In genomic region chr5:172758077-172758835, GRCh38 we compare ENCODE assay signal across 10 cellular contexts. TPM values are rescaled to one million over a fixed set of nuclear protein-coding genes. Genes with fewer than 3 reads are reported as not detected.
DNase-seq lines count a peak whose midpoint lies in the region; ATAC-seq and TF ChIP-seq lines count a peak whose summit lies in the region.
"Had no signal": no experiment of that assay in that cellular context is flagged by ENCODE, and none has a peak within 500 bp of the region (broad histone marks: within the 10 kb centered on the region; RNA-seq: fewer than 3 reads in every experiment).

No MANE protein-coding gene starts in this region.

- POLR2A ChIA-PET in MCF 10A (lab: Yijun Ruan, JAX): interaction anchor here (0.6 to 5.3 kb wide), 15 partner anchors 8 to 1131 kb away, joined by 3 to 44 read pairs (median 4); partner anchors contain the start of gene DUSP1

- no peaks in the 10 kb centered on the region for H3K27me3 ChIP-seq in breast epithelium
- H3K27me3 ChIP-seq in lung (ENCODE audit: control insufficient read depth, insufficient read depth): no peaks in the 10 kb centered on the region
- H3K27me3 ChIP-seq in vagina: no peaks in the 10 kb centered on the region

- peak overlapping the region; percentile 76 for H3K27ac Mint-ChIP-seq in MCF 10A (ENCODE audit: low read depth, unreplicated experiment)
- H3K27ac Mint-ChIP-seq in central memory CD8-positive, alpha-beta T cell (ENCODE audit: low read depth): peak overlapping the region; percentile 78

- no peak overlapping the region for H3K4me3 Mint-ChIP-seq in MCF 10A (ENCODE audit: unreplicated experiment)
- no peak overlapping the region for H3K4me3 Mint-ChIP-seq in central memory CD8-positive, alpha-beta T cell

- no peaks in the 10 kb centered on the region for H3K27me3 Mint-ChIP-seq in MCF 10A (ENCODE audit: insufficient read depth, unreplicated experiment)
- peaks cover 10% of the 10 kb centered on the region for H3K27me3 Mint-ChIP-seq in central memory CD8-positive, alpha-beta T cell

- WGBS in lung, 2 donors: 68% methylated on average over 19 of the region's 19 CpGs

- H3K4me3 ChIP-seq in breast epithelium (no peak overlapping the region), lung (no peak overlapping the region), vagina (peak overlapping the region in 1 of 2 donors; percentile 6)

- TF ChIP-seq CTCF in MCF 10A (IDR thresholded peaks at IDR 0.05; ENCODE audit: unreplicated experiment): no peak
- no peak for TF ChIP-seq CTCF in breast epithelium (IDR thresholded peaks at IDR 0.05)
- no peak for TF ChIP-seq CTCF in lung (IDR thresholded peaks at IDR 0.05; ENCODE audit: control extremely low read depth, extremely low read depth)
- TF ChIP-seq CTCF in vagina (IDR thresholded peaks at IDR 0.05): no peak

- peaks cover 18% of the 10 kb centered on the region for H3K36me3 Mint-ChIP-seq in MCF 10A (ENCODE audit: insufficient read depth, unreplicated experiment)
- H3K36me3 Mint-ChIP-seq in central memory CD8-positive, alpha-beta T cell (ENCODE audit: insufficient read depth): no peaks in the 10 kb centered on the region

- DNase-seq in MCF 10A (ENCODE audit: unreplicated experiment) (peak; percentile 98), breast epithelium (ENCODE audit: low spot score in 2 of 2) (no peak), lung (ENCODE audit: low spot score) (no peak), vagina (ENCODE audit: extremely low spot score in 2 of 2) (no peak), SHP77 treated with DMSO at 0.1 percent for 48 hours (lab: John Stamatoyannopoulos, UW) (no peak), epidermal melanocyte (ENCODE audit: insufficient read length, low spot score) (no peak), NCI-H1436 treated with DMSO at 0.1 percent for 48 hours (lab: John Stamatoyannopoulos, UW) (no peak)
- no peak for DNase-seq in central memory CD8-positive, alpha-beta T cell (ENCODE audit: low spot score in 2 of 2)
- DNase-seq: AML-193; stimulated activated CD4-positive, alpha-beta T cell treated with anti-CD3 and anti-CD28 coated beads, Interleukin-15, amount 100 ng/mL, for 24 hours had no signal

- peaks cover 17% of the 10 kb centered on the region for H3K9me3 Mint-ChIP-seq in MCF 10A (ENCODE audit: unreplicated experiment)
- no peaks in the 10 kb centered on the region for H3K9me3 Mint-ChIP-seq in central memory CD8-positive, alpha-beta T cell

- H3K36me3 ChIP-seq in breast epithelium: no peaks in the 10 kb centered on the region
- H3K36me3 ChIP-seq in lung (ENCODE audit: control insufficient read depth in 2 of 2, insufficient read depth in 2 of 2, low read length in 2 of 2): no peaks in the 10 kb centered on the region
- no peaks in the 10 kb centered on the region for H3K36me3 ChIP-seq in vagina

- H3K27ac ChIP-seq in breast epithelium (peak overlapping the region in 1 of 2 donors; percentile 32), lung (ENCODE audit: low read depth in 1 of 2, low read length in 1 of 2) (peak overlapping the region in 1 of 2 donors; percentile 6), vagina (peak overlapping the region; percentile 74)

- CTCF ChIA-PET in MCF 10A (lab: Yijun Ruan, JAX): interaction anchor here (0.7 to 3.1 kb wide), 5 partner anchors 18 to 174 kb away, joined by 3 to 14 read pairs (median 5); no protein-coding TSS in a partner anchor

- peaks cover 12% of the 10 kb centered on the region for H3K4me1 Mint-ChIP-seq in MCF 10A (ENCODE audit: insufficient read depth, unreplicated experiment)
- no peaks in the 10 kb centered on the region for H3K4me1 Mint-ChIP-seq in central memory CD8-positive, alpha-beta T cell

- TSS peak; percentile 79 for BruUV-seq in MCF 10A (replicated peaks; lab: Mats Ljungman, UMichigan)

- intact Hi-C loops in MCF 10A (cut with micrococcal nuclease): no loop called here
- intact Hi-C loops in breast epithelium (cut with DNase I; ENCODE audit: low total_unique reads): no loop called here
- intact Hi-C loops in vagina (cut with DNase I): no loop called here

- TF ChIP-seq POLR2A in breast epithelium (IDR thresholded peaks at IDR 0.05) (no peak), vagina (IDR thresholded peaks at IDR 0.05) (no peak)

- H3K9me3 ChIP-seq in breast epithelium: peaks cover 0 to 8% of the 10 kb centered on the region in 2 donors
- no peaks in the 10 kb centered on the region for H3K9me3 ChIP-seq in lung (ENCODE audit: control insufficient read depth in 2 of 2, insufficient read depth in 1 of 2, low read length in 1 of 2)
- H3K9me3 ChIP-seq in vagina: no peaks in the 10 kb centered on the region

- ATAC-seq in central memory CD8-positive, alpha-beta T cell (replicated peaks; ENCODE audit: extremely low read depth, poor library complexity, severe bottlenecking): no peak
- ATAC-seq in lung (ENCODE audit: insufficient read depth, low FRiP score): peak; percentile 70

- H3K4me1 ChIP-seq in breast epithelium (no peaks in the 10 kb centered on the region), lung (ENCODE audit: control insufficient read depth in 2 of 2, insufficient read depth in 2 of 2, low read length in 2 of 2) (peaks cover 0 to 5% of the 10 kb centered on the region in 2 donors), vagina (peaks cover 11% of the 10 kb centered on the region)

RNA-seq across cellular contexts. Expression of gene DUSP1, which starts 12.7 kb away (rescaled TPM):
- 594 and 611 TPM in 2 replicates for total RNA-seq in MCF 10A (2022)
- total RNA-seq in breast epithelium: 1,000 to 10,000 TPM in 2 of 3 donors, 100 to 1,000 TPM in 1; 752 to 1,562 (median 1,015) TPM
- 100 to 1,000 TPM; 310 to 377 TPM for total RNA-seq in lung
- polyA plus RNA-seq in lung: 1,000 to 10,000 TPM in 1 of 2 donors, 100 to 1,000 TPM in 1; 138 to 1,153 TPM
- total RNA-seq in vagina: 2,876 TPM
